ENCODE assay signal across 9 cellular contexts in genomic region chr19:28242317-28242927, GRCh38.
DNase-seq lines count a peak whose midpoint lies in the region; ATAC-seq and TF ChIP-seq lines count a peak whose summit lies in the region.
"Had no signal": no experiment of that assay in that cellular context is flagged by ENCODE, and none has a peak within 500 bp of the region (broad histone marks: within the 10 kb centered on the region; RNA-seq: fewer than 3 reads in every experiment).

No MANE protein-coding gene starts in this region.

- H4K8ac ChIP-seq in H9 (replicated peaks; ENCODE audit: insufficient read length, low read depth, low read length) = no peak overlapping the region

- H3K27ac Mint-ChIP-seq in CD8-positive, alpha-beta T cell = no peak overlapping the region
- H3K27ac Mint-ChIP-seq in H9 = no peak overlapping the region

- no peak overlapping the region for H2BK15ac ChIP-seq in H9 (ENCODE audit: low read depth, low read length)

- no peaks in the 10 kb centered on the region for H3K79me1 ChIP-seq in H9 (ENCODE audit: insufficient read depth, low read depth, low read length, poor library complexity, severe bottlenecking)

- H3K56ac ChIP-seq in H9 (ENCODE audit: insufficient read length, low read depth, low read length) = no peak overlapping the region

- H3K36me3 ChIP-seq in CD8-positive, alpha-beta T cell (ENCODE audit: insufficient read depth, low read length) = no peaks in the 10 kb centered on the region

- no peak overlapping the region for H2BK5ac ChIP-seq in H9 (ENCODE audit: insufficient read length, low read length)

- H3K27me3 Mint-ChIP-seq in CD8-positive, alpha-beta T cell (ENCODE audit: low read depth) = no peaks in the 10 kb centered on the region
- no peaks in the 10 kb centered on the region for H3K27me3 Mint-ChIP-seq in H9 (ENCODE audit: low read depth)

- no peak overlapping the region for H3K14ac ChIP-seq in H9 (ENCODE audit: insufficient read depth, low read length)

- DNase-seq in CD8-positive, alpha-beta T cell = peak in 1 of 7 experiments; percentile 2
- DNase-seq in H9 = peak; percentile 55
- peak; percentile 55 for DNase-seq in RPMI8226
- peak; percentile 7 for DNase-seq in germinal center (ENCODE audit: low spot score)
- DNase-seq in stromal cell of bone marrow (ENCODE audit: low read depth) = peak; percentile 19
- no peak for DNase-seq in central memory CD4-positive, alpha-beta T cell
- no peak for DNase-seq in DMS79 (lab: John Stamatoyannopoulos, UW)
- DNase-seq: IMR-90 had no signal

- H3K9me3 ChIP-seq in CD8-positive, alpha-beta T cell (ENCODE audit: low read length) = no peaks in the 10 kb centered on the region
- H3K9me3 ChIP-seq in H9 (ENCODE audit: control insufficient read depth, low read depth, low read length) = no peaks in the 10 kb centered on the region

- H2AK5ac ChIP-seq in H9 (ENCODE audit: insufficient read length, low read length) = no peak overlapping the region

- no peak overlapping the region for H3T11ph ChIP-seq in H9 (ENCODE audit: low read length)

- no peak overlapping the region for H4K91ac ChIP-seq in H9 (ENCODE audit: insufficient read length, low read depth, low read length)

- no peak overlapping the region for H2AFZ ChIP-seq in H9 (ENCODE audit: low read length)

- H3K4me3 ChIP-seq in CD8-positive, alpha-beta T cell (ENCODE audit: low read depth, low read length) = no peak overlapping the region

- H3K27ac ChIP-seq in CD8-positive, alpha-beta T cell (ENCODE audit: low read depth, low read length) = no peak overlapping the region
- no peak overlapping the region for H3K27ac ChIP-seq in H9 (ENCODE audit: insufficient read length, low read depth, low read length)

- H3K4me2 ChIP-seq in H9 (ENCODE audit: insufficient read depth, insufficient read length, low read length) = no peak overlapping the region

- no peak overlapping the region for H3K9ac ChIP-seq in H9 (ENCODE audit: extremely low read depth, insufficient read length, low read length)

- CTCF ChIA-PET in CD8-positive, alpha-beta T cell (lab: Charles Lee) = interaction anchor here (1.4 to 2.2 kb wide), 2 partner anchors 9 to 84 kb away, joined by 5 to 6 read pairs; no protein-coding TSS in a partner anchor

- H4K5ac ChIP-seq in H9 (ENCODE audit: insufficient read length, low read depth, low read length) = no peak overlapping the region

- no CpG with 5 or more reads among the region's 7 CpGs for WGBS in H9 (ENCODE audit: extremely low coverage, insufficient read length, low lambda C conversion rate)

- H3K36me3 Mint-ChIP-seq in CD8-positive, alpha-beta T cell = no peaks in the 10 kb centered on the region
- no peaks in the 10 kb centered on the region for H3K36me3 Mint-ChIP-seq in H9 (ENCODE audit: insufficient read depth in 1 of 3, low read depth in 3 of 3)

- no peak for ATAC-seq in CD8-positive, alpha-beta T cell
- ATAC-seq in GM21737 (IDR thresholded peaks at IDR 0.05; ENCODE audit: unreplicated experiment) = no peak

- H3K9me3 Mint-ChIP-seq in CD8-positive, alpha-beta T cell = no peaks in the 10 kb centered on the region
- H3K9me3 Mint-ChIP-seq in H9 = no peaks in the 10 kb centered on the region

- peak; percentile 45 for TF ChIP-seq CTCF in CD8-positive, alpha-beta T cell (IDR thresholded peaks at IDR 0.05)
- peak; percentile 85 for TF ChIP-seq CTCF in H9 (conservative IDR thresholded peaks at IDR 0.05)

- no peaks in the 10 kb centered on the region for H4K20me1 ChIP-seq in H9 (ENCODE audit: control insufficient read depth, insufficient read depth, insufficient read length)

- H3K27me3 ChIP-seq in CD8-positive, alpha-beta T cell (ENCODE audit: insufficient read depth, low read length) = no peaks in the 10 kb centered on the region
- H3K27me3 ChIP-seq in H9 (ENCODE audit: insufficient read depth, low read length) = no peaks in the 10 kb centered on the region

- no peaks in the 10 kb centered on the region for H3K23me2 ChIP-seq in H9 (ENCODE audit: insufficient read length, low read depth, low read length, poor library complexity, severe bottlenecking)

- no peak overlapping the region for H3K18ac ChIP-seq in H9 (ENCODE audit: insufficient read length, low read depth, low read length)

- no peak overlapping the region for H3K4me3 Mint-ChIP-seq in CD8-positive, alpha-beta T cell
- no peak overlapping the region for H3K4me3 Mint-ChIP-seq in H9

- H3K4me1 Mint-ChIP-seq in CD8-positive, alpha-beta T cell (ENCODE audit: low read depth) = no peaks in the 10 kb centered on the region
- H3K4me1 Mint-ChIP-seq in H9 = peaks cover 17 to 18% of the 10 kb centered on the region in 2 experiments

- POLR2A ChIA-PET in CD8-positive, alpha-beta T cell (lab: Charles Lee) = no interaction called here

- H3K79me2 ChIP-seq in H9 (ENCODE audit: insufficient read depth, low read length) = no peaks in the 10 kb centered on the region

- no peaks in the 10 kb centered on the region for H3K4me1 ChIP-seq in CD8-positive, alpha-beta T cell (ENCODE audit: insufficient read depth, low read length)
- H3K4me1 ChIP-seq in H9 (ENCODE audit: insufficient read depth, low read length) = no peaks in the 10 kb centered on the region

- H2BK12ac ChIP-seq in H9 (ENCODE audit: insufficient read length, low read depth, low read length) = no peak overlapping the region

- H3K4ac ChIP-seq in H9 (ENCODE audit: low read depth, low read length) = no peak overlapping the region

- no peak overlapping the region for H2BK120ac ChIP-seq in H9 (ENCODE audit: low read depth, low read length, poor library complexity, severe bottlenecking)

- no peak overlapping the region for H3K23ac ChIP-seq in H9 (ENCODE audit: insufficient read length, low read depth, low read length)

- intact Hi-C loops in CD8-positive, alpha-beta T cell (cut with DNase I, micrococcal nuclease) = loop anchor here (2.0 to 10.0 kb wide), 4 partner anchors 82 to 470 kb away; no protein-coding TSS in a partner anchor

- no peak overlapping the region for H2BK20ac ChIP-seq in H9 (ENCODE audit: low read depth, low read length, poor library complexity, severe bottlenecking)

Comparison
In these comparisons a context has a peak if more than half of its experiments do, and no peak if none do; other contexts are left out.
1. DNase-seq: peak in H9 (single experiment), RPMI8226 (single experiment), germinal center (single experiment) and stromal cell of bone marrow (single experiment); none in central memory CD4-positive, alpha-beta T cell (single experiment) and DMS79 (single experiment).